ENCODE assay signal across 8 cellular contexts in the genomic region with DNA sequence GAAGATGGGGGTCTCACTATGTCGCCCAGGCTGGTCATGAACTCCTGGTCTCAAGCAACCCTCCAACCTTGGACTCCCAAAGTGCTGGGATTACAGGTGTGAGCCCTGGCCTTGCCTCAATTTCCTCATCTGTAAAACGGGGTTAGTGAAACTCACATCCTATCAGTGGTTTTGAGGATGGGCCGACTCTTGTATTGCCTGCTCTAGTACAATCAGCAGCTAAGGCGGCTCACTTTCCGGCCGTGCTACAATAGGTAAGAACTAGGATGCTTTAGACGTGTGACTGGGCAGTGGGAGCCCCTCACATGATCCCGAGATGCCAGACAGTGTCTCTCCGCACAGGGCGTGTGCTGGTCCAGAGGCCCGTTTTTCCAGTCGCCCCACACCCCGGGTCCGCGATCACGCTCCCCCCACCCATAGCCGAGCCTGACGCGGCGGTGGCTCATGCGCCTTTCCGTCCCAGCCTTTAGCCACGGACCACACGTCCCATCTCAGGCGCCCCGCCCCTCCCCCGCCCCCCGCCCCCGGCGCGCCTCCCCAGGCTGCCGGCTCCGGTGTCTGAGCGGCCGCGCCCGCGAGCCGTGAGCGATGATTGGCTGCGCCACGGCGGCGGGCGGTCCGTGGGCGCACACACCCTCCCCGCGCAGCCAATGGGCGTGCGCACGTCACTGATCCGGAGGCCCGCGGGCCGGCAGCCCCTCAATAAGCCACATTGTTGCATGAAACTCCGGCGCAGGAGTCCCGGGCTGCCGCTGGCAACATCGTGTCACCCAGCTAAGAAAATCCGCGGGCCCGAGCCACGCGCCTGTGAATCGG. TPM values are rescaled to one million over a fixed set of nuclear protein-coding genes. Genes with fewer than 3 reads are reported as not detected.
DNase-seq lines count a peak whose midpoint lies in the region; ATAC-seq lines count a peak whose summit lies in the region.

Gene HK2, plus strand, starts transcription at position 710 of the 816 bp plus-strand sequence. CDS start 454 bp downstream, outside the sequence.

- H3K4me1 ChIP-seq in esophagus (ENCODE audit: control insufficient read depth in 2 of 2, insufficient read depth in 2 of 2, low read length in 1 of 2): peaks cover 0 to 5% of the 10 kb centered on the region in 2 donors
- H3K4me1 ChIP-seq in muscle layer of duodenum (ENCODE audit: control insufficient read depth in 1 of 2, insufficient read depth in 2 of 2, low read length in 2 of 2): peaks cover 0 to 13% of the 10 kb centered on the region in 2 donors

- WGBS in esophagus, 2 donors: 4 to 5% methylated on average over 54 to 67 of the region's 67 CpGs

- H3K27me3 ChIP-seq in esophagus (ENCODE audit: control insufficient read depth in 1 of 2, insufficient read depth in 2 of 2, low read length in 2 of 2) (no peaks in the 10 kb centered on the region), muscle layer of duodenum (ENCODE audit: low read depth, low read length) (peaks cover 6% of the 10 kb centered on the region)

- DNase-seq in COLO829 (ENCODE audit: low spot score): peak; percentile 94
- peak; percentile 21 for DNase-seq in OCI-M2 (lab: John Stamatoyannopoulos, UW; ENCODE audit: unreplicated experiment)
- DNase-seq in activated T-cell treated with anti-CD3 and anti-CD28 coated beads for 4 hours: peak; percentile 73
- DNase-seq in stimulated activated CD8-positive, alpha-beta memory T cell treated with anti-CD3 and anti-CD28 coated beads, Interleukin-7, amount 100 ng/mL, for 48 hours (ENCODE audit: extremely low read depth in 1 of 2, low read depth in 1 of 2): peak; percentile 74 to 79

- peak within 1 kb of the TSS; percentile 63 to 75 for H3K27ac ChIP-seq in esophagus (ENCODE audit: low read depth in 2 of 2, low read length in 1 of 2)
- no peak within 1 kb of the TSS for H3K27ac ChIP-seq in muscle layer of duodenum (ENCODE audit: low read length)

- H3K36me3 ChIP-seq in esophagus (ENCODE audit: control insufficient read depth in 2 of 2, insufficient read depth in 2 of 2, low read length in 1 of 2) (no peaks in the 10 kb centered on the region), muscle layer of duodenum (ENCODE audit: control insufficient read depth in 1 of 2, insufficient read depth in 2 of 2, low read length in 2 of 2) (no peaks in the 10 kb centered on the region)

- H3K9me3 ChIP-seq in esophagus (ENCODE audit: control insufficient read depth in 2 of 2, insufficient read depth in 1 of 2, low read depth in 1 of 2, low read length in 1 of 2): no peaks in the 10 kb centered on the region
- H3K9me3 ChIP-seq in muscle layer of duodenum (ENCODE audit: control insufficient read depth in 1 of 2, low read length in 2 of 2): no peaks in the 10 kb centered on the region

- ATAC-seq in GM19452 (IDR thresholded peaks at IDR 0.05; ENCODE audit: unreplicated experiment) (peak; percentile 77), HG03571 (IDR thresholded peaks at IDR 0.05; ENCODE audit: unreplicated experiment) (peak; percentile 80)

- H3K4me3 ChIP-seq in esophagus (ENCODE audit: low read depth in 1 of 2, low read length in 2 of 2) (peak within 1 kb of the TSS; percentile 67 to 79), muscle layer of duodenum (ENCODE audit: low read depth in 1 of 2, low read length in 2 of 2) (peak within 1 kb of the TSS; percentile 62 to 88)

RNA-seq across cellular contexts. Expression of gene HK2, which starts in this region (rescaled TPM):
- polyA plus RNA-seq in esophagus: 10 to 100 TPM; 11.8 to 18.0 TPM

Comparison
In these comparisons a context has a peak if more than half of its experiments do, and no peak if none do; other contexts are left out.
1. DNase-seq: peak in every context shown above with its lines; median percentile 94 in COLO829; 76 in stimulated activated CD8-positive, alpha-beta memory T cell treated with anti-CD3 and anti-CD28 coated beads, Interleukin-7, amount 100 ng/mL, for 48 hours; 73 in activated T-cell treated with anti-CD3 and anti-CD28 coated beads for 4 hours; 21 in OCI-M2.